13 cellular contexts compared by ENCODE assay signal in genomic region chr7:146654048-146654447, GRCh38.
A peak's percentile ranks its signal among the peaks of the same experiment; 100 is the strongest.
DNase-seq lines count a peak whose midpoint lies in the region; ATAC-seq lines count a peak whose summit lies in the region.
"Had no signal": no experiment of that assay in that cellular context is flagged by ENCODE, and none has a peak within 500 bp of the region (broad histone marks: within the 10 kb centered on the region; RNA-seq: fewer than 3 reads in every experiment).

No MANE protein-coding gene starts in this region.

- DNase-seq in HT1080 (ENCODE audit: low read depth) (peak; percentile 15), NCI-H748 treated with DMSO at 0.1 percent for 48 hours (lab: John Stamatoyannopoulos, UW) (peak; percentile 95), brain pericyte (ENCODE audit: low read depth, low spot score) (peak; percentile 3), retina (peak; percentile 16), ureter (ENCODE audit: low spot score) (no peak), NOMO-1 treated with dmso at 0.1 percent for 144 hours (lab: John Stamatoyannopoulos, UW; ENCODE audit: unreplicated experiment) (no peak)
- DNase-seq: activated CD8-positive, alpha-beta T cell treated with anti-CD3 and anti-CD28 coated beads for 36 hours; activated T-cell treated with anti-CD3 and anti-CD28 coated beads, Interleukin-2, amount 50 U/mL, for 72 hours; DND-41; hypothalamus; left lung; NCI-H2171 treated with DMSO at 0.1 percent for 48 hours had no signal

- no peak for ATAC-seq in HG03469 (IDR thresholded peaks at IDR 0.05; ENCODE audit: unreplicated experiment)
- ATAC-seq: activated CD8-positive, alpha-beta T cell treated with anti-CD3 and anti-CD28 coated beads for 36 hours; activated T-cell treated with anti-CD3 and anti-CD28 coated beads, Interleukin-2, amount 50 U/mL, for 72 hours; left lung had no signal

Comparison
In these comparisons a context has a peak if more than half of its experiments do, and no peak if none do; other contexts are left out.
1. DNase-seq: peak in HT1080 (single experiment), NCI-H748 treated with DMSO at 0.1 percent for 48 hours (single experiment), brain pericyte (single experiment) and retina (single experiment); none in ureter (single experiment) and NOMO-1 treated with dmso at 0.1 percent for 144 hours (single experiment).